In the genomic region with DNA sequence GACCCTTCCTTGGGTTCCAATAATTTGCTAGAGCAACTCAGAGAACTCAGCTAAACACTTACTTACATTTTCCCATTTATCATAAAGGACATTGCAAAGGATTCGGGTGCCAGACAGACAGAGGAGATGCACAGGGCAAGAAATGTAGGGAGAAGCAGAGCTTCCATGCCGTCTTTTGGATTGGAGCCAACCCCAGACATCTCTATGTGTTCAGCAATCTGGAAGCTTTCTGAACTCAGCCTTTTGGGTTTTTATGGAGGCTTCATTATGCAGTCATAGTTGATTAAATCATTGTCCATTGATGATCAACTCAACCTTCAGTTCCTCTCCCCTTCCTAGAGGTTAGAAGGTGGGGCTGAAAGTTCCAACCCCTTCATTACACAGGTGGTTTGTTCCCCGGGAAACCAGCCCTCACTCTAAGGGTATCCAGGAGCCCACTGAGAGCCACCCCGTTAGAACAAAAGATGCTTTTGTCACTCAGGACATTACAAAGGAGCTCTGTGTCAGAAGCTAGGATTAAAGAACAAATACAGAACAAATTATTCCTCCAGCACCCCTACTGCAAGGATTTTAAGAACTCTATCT, we compare ENCODE assay signal across 12 cellular contexts.
"Had no signal": no experiment of that assay in that cellular context is flagged by ENCODE, and none has a peak within 500 bp of the region (broad histone marks: within the 10 kb centered on the region; RNA-seq: fewer than 3 reads in every experiment).

No MANE protein-coding gene starts in this region.

- H3K27me3 ChIP-seq: adrenal gland, testis had no signal

- H3K4me1 ChIP-seq: adrenal gland, lower lobe of right lung, testis had no signal

- ATAC-seq: left cardiac atrium; lower lobe of right lung; naive thymus-derived CD8-positive, alpha-beta T cell; stimulated activated naive CD8-positive, alpha-beta T cell treated with anti-CD3 and anti-CD28 coated beads, Interleukin-15, Interleukin-2, amounts not matched to agents 100 U/mL and 50 U/mL, for 24 hours had no signal

- H3K36me3 ChIP-seq: adrenal gland, lower lobe of right lung had no signal

- H3K27ac ChIP-seq: adrenal gland, lower lobe of right lung, testis had no signal

- DNase-seq: activated CD4-positive, alpha-beta T cell treated with anti-CD3 and anti-CD28 coated beads, Interleukin-2, amount 50 U/mL, for 1 hour; activated naive CD4-positive, alpha-beta T cell treated with anti-CD3 and anti-CD28 coated beads, Interleukin-2, amount 50 U/mL, for 16 hours; adrenal gland; endodermal cell; erythroblast; left cardiac atrium; lower lobe of right lung; naive thymus-derived CD8-positive, alpha-beta T cell; occipital lobe; stimulated activated CD4-positive, alpha-beta T cell treated with anti-CD3 and anti-CD28 coated beads, Interleukin-2, amount 100 ng/mL, for 48 hours; stimulated activated naive CD8-positive, alpha-beta T cell treated with anti-CD3 and anti-CD28 coated beads, Interleukin-15, Interleukin-2, amounts not matched to agents 100 U/mL and 50 U/mL, for 24 hours; testis had no signal

- H3K9me3 ChIP-seq: adrenal gland, lower lobe of right lung, testis had no signal

- H3K4me3 ChIP-seq: adrenal gland, lower lobe of right lung, testis had no signal
